10 cellular contexts compared by ENCODE assay signal in genomic region chr16:31441956-31442355, GRCh38. TPM values are rescaled to one million over a fixed set of nuclear protein-coding genes. Genes with fewer than 3 reads are reported as not detected.
DNase-seq lines count a peak whose midpoint lies in the region; ATAC-seq and TF ChIP-seq lines count a peak whose summit lies in the region.
"Had no signal": no experiment of that assay in that cellular context is flagged by ENCODE, and none has a peak within 500 bp of the region (broad histone marks: within the 10 kb centered on the region; RNA-seq: fewer than 3 reads in every experiment).

No MANE protein-coding gene starts in this region.

- H3K9me3 Mint-ChIP-seq in activated naive CD4-positive, alpha-beta T cell treated with anti-CD3 and anti-CD28 coated beads, Interleukin-2, amount 50 U/mL, for 24 hours: no peaks in the 10 kb centered on the region
- H3K9me3 Mint-ChIP-seq in naive thymus-derived CD8-positive, alpha-beta T cell: no peaks in the 10 kb centered on the region

- H3K27ac Mint-ChIP-seq in activated naive CD4-positive, alpha-beta T cell treated with anti-CD3 and anti-CD28 coated beads, Interleukin-2, amount 50 U/mL, for 24 hours: peak overlapping the region; percentile 83
- H3K27ac Mint-ChIP-seq in naive thymus-derived CD8-positive, alpha-beta T cell: peak overlapping the region in 5 of 10 donors; percentile 28 to 67 (median 40)

- TF ChIP-seq POLR2A in vagina (IDR thresholded peaks at IDR 0.05): no peak
- TF ChIP-seq POLR2A in lower leg skin (IDR thresholded peaks at IDR 0.05): no peak

- no peaks in the 10 kb centered on the region for H3K9me3 ChIP-seq in vagina

- no peaks in the 10 kb centered on the region for H3K4me1 ChIP-seq in vagina

- POLR2A ChIA-PET in naive thymus-derived CD8-positive, alpha-beta T cell (lab: Charles Lee): interaction anchor here (0.7 to 2.4 kb wide), 8 partner anchors 10 to 428 kb away, joined by 3 to 7 read pairs (median 3); partner anchors contain the start of genes ARMC5, FUS, KAT8 and PYCARD

- H3K27ac ChIP-seq in vagina: peak overlapping the region; percentile 91

- no peak for ATAC-seq in naive thymus-derived CD8-positive, alpha-beta T cell

- H3K4me3 ChIP-seq in cardiac fibroblast (replicated peaks in 1 of 2; ENCODE audit: low read depth in 2 of 2, low read length in 2 of 2) (peak overlapping the region; percentile 70 to 75), vagina (peak overlapping the region; percentile 70 to 82), lower leg skin (ENCODE audit: low read depth, poor library complexity, severe bottlenecking) (no peak overlapping the region)

- DNase-seq in activated naive CD4-positive, alpha-beta T cell treated with anti-CD3 and anti-CD28 coated beads, Interleukin-2, amount 50 U/mL, for 16 hours: no peak
- DNase-seq in cardiac fibroblast (ENCODE audit: low read depth in 2 of 2): no peak
- DNase-seq in naive thymus-derived CD8-positive, alpha-beta T cell: no peak
- no peak for DNase-seq in vagina (ENCODE audit: extremely low spot score in 2 of 2)
- DNase-seq in DMS53 treated with DMSO at 0.1 percent for 48 hours (lab: John Stamatoyannopoulos, UW; ENCODE audit: unreplicated experiment): no peak
- no peak for DNase-seq in GOT3 (lab: John Stamatoyannopoulos, UW)
- DNase-seq in lower leg skin (ENCODE audit: low spot score in 2 of 2): no peak
- DNase-seq: NCI-H2029 had no signal

- intact Hi-C loops in vagina (cut with DNase I) (loop anchor here (5.0 to 10.0 kb wide), 2 partner anchors 257 to 455 kb away; partner anchors contain the start of genes FUS and HSD3B7), lower leg skin (cut with DNase I; ENCODE audit: low total_unique reads) (loop anchor here (10.0 kb wide), 3 partner anchors 57 to 457 kb away; partner anchors contain the start of gene HSD3B7)

- H3K36me3 Mint-ChIP-seq in activated naive CD4-positive, alpha-beta T cell treated with anti-CD3 and anti-CD28 coated beads, Interleukin-2, amount 50 U/mL, for 24 hours: no peaks in the 10 kb centered on the region
- no peaks in the 10 kb centered on the region for H3K36me3 Mint-ChIP-seq in naive thymus-derived CD8-positive, alpha-beta T cell

- H3K4me1 Mint-ChIP-seq in activated naive CD4-positive, alpha-beta T cell treated with anti-CD3 and anti-CD28 coated beads, Interleukin-2, amount 50 U/mL, for 24 hours: peaks cover 10% of the 10 kb centered on the region
- H3K4me1 Mint-ChIP-seq in naive thymus-derived CD8-positive, alpha-beta T cell: peaks cover 11 to 15% (median 12%) of the 10 kb centered on the region in 4 donors

- 70 to 73% methylated on average over 34 of the region's 34 CpGs for WGBS in lower leg skin, 2 donors

- H3K4me3 Mint-ChIP-seq in activated naive CD4-positive, alpha-beta T cell treated with anti-CD3 and anti-CD28 coated beads, Interleukin-2, amount 50 U/mL, for 24 hours: peak overlapping the region; percentile 81
- H3K4me3 Mint-ChIP-seq in naive thymus-derived CD8-positive, alpha-beta T cell: peak overlapping the region; percentile 69 to 96 (median 84)

- TF ChIP-seq CTCF in cardiac fibroblast (IDR thresholded peaks at IDR 0.05; ENCODE audit: low read depth, low read length) (no peak), vagina (IDR thresholded peaks at IDR 0.05) (no peak), lower leg skin (IDR thresholded peaks at IDR 0.05) (no peak)

- H3K36me3 ChIP-seq in vagina: no peaks in the 10 kb centered on the region

- H3K27me3 ChIP-seq in vagina: no peaks in the 10 kb centered on the region

- no peaks in the 10 kb centered on the region for H3K27me3 Mint-ChIP-seq in activated naive CD4-positive, alpha-beta T cell treated with anti-CD3 and anti-CD28 coated beads, Interleukin-2, amount 50 U/mL, for 24 hours
- H3K27me3 Mint-ChIP-seq in naive thymus-derived CD8-positive, alpha-beta T cell: no peaks in the 10 kb centered on the region

RNA-seq across cellular contexts. Expression of gene ZNF843, which starts 0.6 kb away (rescaled TPM):
- under 1 TPM; 0.38 to 0.49 TPM for total RNA-seq in naive thymus-derived CD8-positive, alpha-beta T cell
- polyA plus RNA-seq in naive thymus-derived CD8-positive, alpha-beta T cell: under 1 TPM in 2 of 3 donors, not detected in 1; 0.03 to 0.21 TPM
- 2.7 TPM for total RNA-seq in vagina
- total RNA-seq in lower leg skin: 1 to 10 TPM; 1.2 to 1.7 (median 1.6) TPM

RNA-seq across cellular contexts. Expression of gene COX6A2, which starts 13.8 kb away (rescaled TPM):
- not detected for total RNA-seq in naive thymus-derived CD8-positive, alpha-beta T cell
- polyA plus RNA-seq in naive thymus-derived CD8-positive, alpha-beta T cell: not detected
- total RNA-seq in vagina: not detected
- not detected for total RNA-seq in lower leg skin

RNA-seq across cellular contexts. Expression of gene ARMC5, which starts 17.3 kb away (rescaled TPM):
- total RNA-seq in naive thymus-derived CD8-positive, alpha-beta T cell: 10 to 100 TPM; 11.1 to 12.0 TPM
- 1 to 10 TPM; 6.2 to 9.8 (median 8.0) TPM for polyA plus RNA-seq in naive thymus-derived CD8-positive, alpha-beta T cell
- total RNA-seq in vagina: 11.3 TPM
- total RNA-seq in lower leg skin: 10 to 100 TPM; 11.2 to 13.8 (median 13.3) TPM

RNA-seq across cellular contexts. Expression of gene TGFB1I1, which starts 30.0 kb away (rescaled TPM):
- under 1 TPM; 0.58 to 0.68 TPM for total RNA-seq in naive thymus-derived CD8-positive, alpha-beta T cell
- under 1 TPM; 0.08 to 0.22 (median 0.20) TPM for polyA plus RNA-seq in naive thymus-derived CD8-positive, alpha-beta T cell
- total RNA-seq in vagina (114 TPM), lower leg skin (10 to 100 TPM; 15.1 to 34.1 (median 22.7) TPM)

RNA-seq across cellular contexts. Expression of gene SLC5A2, which starts 41.0 kb away (rescaled TPM):
- 1 to 10 TPM; 3.5 to 4.7 TPM for total RNA-seq in naive thymus-derived CD8-positive, alpha-beta T cell
- 1 to 10 TPM; 2.3 to 2.5 (median 2.5) TPM for polyA plus RNA-seq in naive thymus-derived CD8-positive, alpha-beta T cell
- not detected for total RNA-seq in vagina
- total RNA-seq in lower leg skin: under 1 TPM; 0.17 to 0.27 (median 0.21) TPM
- total RNA-seq: myocyte had no signal
